In genomic region chr14:66046035-66046434, GRCh38 we compare ENCODE assay signal across 26 cellular contexts.
DNase-seq lines count a peak whose midpoint lies in the region; ATAC-seq, FAIRE-seq and TF ChIP-seq lines count a peak whose summit lies in the region.
"Had no signal": no experiment of that assay in that cellular context is flagged by ENCODE, and none has a peak within 500 bp of the region (broad histone marks: within the 10 kb centered on the region; RNA-seq: fewer than 3 reads in every experiment).

No MANE protein-coding gene starts in this region.

- peaks cover 14% of the 10 kb centered on the region for H3K4me1 Mint-ChIP-seq in WTC11
- H3K4me1 Mint-ChIP-seq: natural killer cell had no signal

- no peak overlapping the region for H3K27ac Mint-ChIP-seq in WTC11
- H3K27ac Mint-ChIP-seq: mesothelial cell of epicardium, natural killer cell had no signal

- WGBS in heart right ventricle, 2 donors = 20 to 48% methylated on average over 1 of the region's 1 CpG
- 63% methylated on average over 1 of the region's 1 CpG for WGBS in smooth muscle cell (ENCODE audit: low lambda C conversion rate)

- DNase-seq in Right ventricle myocardium inferior (ENCODE audit: missing footprints) = no peak
- DNase-seq in cardiac septum (ENCODE audit: low spot score) = no peak
- DNase-seq in WTC11 (ENCODE audit: low spot score) = no peak
- DNase-seq in heart right ventricle = no peak
- no peak for DNase-seq in smooth muscle cell (lab: John Stamatoyannopoulos, UW; ENCODE audit: unreplicated experiment)
- no peak for DNase-seq in NCI-H2081 (lab: John Stamatoyannopoulos, UW)
- no peak for DNase-seq in HTR-8/SVneo (ENCODE audit: insufficient read length, low spot score)
- DNase-seq: activated CD8-positive, alpha-beta memory T cell treated with anti-CD3 and anti-CD28 coated beads, Interleukin-2, amount 50 U/mL, for 48 hours; activated effector memory CD4-positive, alpha-beta T cell treated with Interleukin-2 at 50 U/mL for 16 hours; COR-L47; DMS79 treated with DMSO at 0.1 percent for 48 hours; glutamatergic neuron; left colon; natural killer cell; NCI-H1436; pancreas; sigmoid colon; T-helper 2 cell; upper lobe of right lung had no signal

- ATAC-seq in Right ventricle myocardium inferior = peak; percentile 2
- no peak for ATAC-seq in WTC11
- peak in 7 of 8 donors; percentile 10 to 45 (median 37) for ATAC-seq in heart right ventricle
- ATAC-seq in GM21529 (IDR thresholded peaks at IDR 0.05; ENCODE audit: unreplicated experiment) = no peak
- ATAC-seq: left colon, natural killer cell, Panc1, pancreas had no signal

- TF ChIP-seq CTCF in WTC11 (IDR thresholded peaks at IDR 0.05) (no peak), heart right ventricle (IDR thresholded peaks at IDR 0.05) (no peak), smooth muscle cell (IDR thresholded peaks at IDR 0.05; ENCODE audit: borderline replicate concordance, insufficient read depth, poor library complexity, severe bottlenecking) (no peak)

- H2AFZ ChIP-seq in smooth muscle cell (ENCODE audit: low read depth) = peak overlapping the region; percentile 45

- H3K9ac ChIP-seq in smooth muscle cell (ENCODE audit: low read depth) = no peak overlapping the region
- H3K9ac ChIP-seq: BLaER1 had no signal

- H4K20me1 ChIP-seq in smooth muscle cell (ENCODE audit: low read depth) = no peaks in the 10 kb centered on the region
- H4K20me1 ChIP-seq: BLaER1 had no signal

- FAIRE-seq in HTR-8/SVneo (lab: Jason Lieb, UNC) = no peak
- FAIRE-seq: GM12891, pancreas had no signal

- H3K27me3 ChIP-seq in heart right ventricle (no peaks in the 10 kb centered on the region), smooth muscle cell (ENCODE audit: low read depth) (peaks cover 7% of the 10 kb centered on the region)
- H3K27me3 ChIP-seq: BLaER1, brain microvascular endothelial cell, pancreas, sigmoid colon, upper lobe of right lung had no signal

- H3K4me3 Mint-ChIP-seq in WTC11 = no peak overlapping the region
- H3K4me3 Mint-ChIP-seq: mesothelial cell of epicardium, natural killer cell had no signal

- CTCF ChIA-PET in WTC11 (lab: Charles Lee) = no interaction called here

- H3K9me3 ChIP-seq in heart right ventricle = no peaks in the 10 kb centered on the region
- no peaks in the 10 kb centered on the region for H3K9me3 ChIP-seq in smooth muscle cell (replicated peaks; ENCODE audit: low read depth)
- H3K9me3 ChIP-seq: BLaER1, pancreas, sigmoid colon, upper lobe of right lung had no signal

- POLR2A ChIA-PET in WTC11 (lab: Charles Lee) = no interaction called here

- intact Hi-C loops in Right ventricle myocardium inferior (cut with DNase I) = loop anchor here (5.0 kb wide), 1 partner anchor 634 kb away; the partner anchor contains the start of gene FUT8
- intact Hi-C loops in cardiac septum (cut with DNase I) = no loop called here
- intact Hi-C loops in heart right ventricle (cut with DNase I) = no loop called here

- H3K27me3 Mint-ChIP-seq in WTC11 (ENCODE audit: low read depth) = peaks cover 5% of the 10 kb centered on the region

- H3F3A ChIP-seq in smooth muscle cell (ENCODE audit: low read depth) = peaks cover 17% of the 10 kb centered on the region

- no peaks in the 10 kb centered on the region for H3K36me3 Mint-ChIP-seq in WTC11
- H3K36me3 Mint-ChIP-seq: mesothelial cell of epicardium, natural killer cell had no signal

- H3K9me3 Mint-ChIP-seq in WTC11 = peaks cover 19% of the 10 kb centered on the region
- H3K9me3 Mint-ChIP-seq: mesothelial cell of epicardium, natural killer cell had no signal

- no peaks in the 10 kb centered on the region for H3K36me3 ChIP-seq in heart right ventricle
- no peaks in the 10 kb centered on the region for H3K36me3 ChIP-seq in smooth muscle cell (ENCODE audit: low read depth)
- H3K36me3 ChIP-seq: BLaER1, brain microvascular endothelial cell, pancreas, sigmoid colon, upper lobe of right lung had no signal

- no peaks in the 10 kb centered on the region for H3K79me2 ChIP-seq in smooth muscle cell (ENCODE audit: low read depth)

- H3K4me1 ChIP-seq in heart right ventricle (peaks cover 3 to 22% (median 14%) of the 10 kb centered on the region in 9 donors), smooth muscle cell (ENCODE audit: low read depth) (peaks cover 18% of the 10 kb centered on the region)
- H3K4me1 ChIP-seq: BLaER1, pancreas, sigmoid colon, upper lobe of right lung had no signal

- H3K4me3 ChIP-seq in heart right ventricle (no peak overlapping the region), smooth muscle cell (no peak overlapping the region)
- H3K4me3 ChIP-seq: BLaER1, coronary artery, pancreas, sigmoid colon, upper lobe of right lung had no signal

- H3K27ac ChIP-seq in heart right ventricle (peak overlapping the region in 9 of 10 donors; percentile 12 to 77 (median 67)), smooth muscle cell (ENCODE audit: low read depth) (peak overlapping the region; percentile 35)
- H3K27ac ChIP-seq: BLaER1, brain microvascular endothelial cell, coronary artery, pancreas, sigmoid colon, upper lobe of right lung had no signal

- peak overlapping the region; percentile 19 for H3K4me2 ChIP-seq in smooth muscle cell
- H3K4me2 ChIP-seq: BLaER1 had no signal

TF ChIP-seq in WTC11, 78 proteins besides CTCF, POLR2A, EP300 and RAD21:
- TF ChIP-seq JUN (CRISPR knock-in tag; IDR thresholded peaks at IDR 0.05) = no peak
- no peak for TF ChIP-seq ZNF219 (CRISPR knock-in tag; IDR thresholded peaks at IDR 0.05; ENCODE audit: borderline replicate concordance)
- TF ChIP-seq, protein P1, sequence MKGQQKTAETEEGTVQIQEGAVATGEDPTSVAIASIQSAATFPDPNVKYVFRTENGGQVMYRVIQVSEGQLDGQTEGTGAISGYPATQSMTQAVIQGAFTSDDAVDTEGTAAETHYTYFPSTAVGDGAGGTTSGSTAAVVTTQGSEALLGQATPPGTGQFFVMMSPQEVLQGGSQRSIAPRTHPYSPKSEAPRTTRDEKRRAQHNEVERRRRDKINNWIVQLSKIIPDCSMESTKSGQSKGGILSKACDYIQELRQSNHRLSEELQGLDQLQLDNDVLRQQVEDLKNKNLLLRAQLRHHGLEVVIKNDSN (CRISPR knock-in tag; IDR thresholded peaks at IDR 0.05) = peak; percentile 76
- peak; percentile 86 for TF ChIP-seq USF2 (CRISPR knock-in tag; IDR thresholded peaks at IDR 0.05)

Comparison
In these comparisons a context has a peak if more than half of its experiments do, and no peak if none do; other contexts are left out.
1. ATAC-seq: peak in Right ventricle myocardium inferior (single experiment) and heart right ventricle (7 of 8); none in WTC11 (single experiment) and GM21529 (single experiment).